In the genomic region with DNA sequence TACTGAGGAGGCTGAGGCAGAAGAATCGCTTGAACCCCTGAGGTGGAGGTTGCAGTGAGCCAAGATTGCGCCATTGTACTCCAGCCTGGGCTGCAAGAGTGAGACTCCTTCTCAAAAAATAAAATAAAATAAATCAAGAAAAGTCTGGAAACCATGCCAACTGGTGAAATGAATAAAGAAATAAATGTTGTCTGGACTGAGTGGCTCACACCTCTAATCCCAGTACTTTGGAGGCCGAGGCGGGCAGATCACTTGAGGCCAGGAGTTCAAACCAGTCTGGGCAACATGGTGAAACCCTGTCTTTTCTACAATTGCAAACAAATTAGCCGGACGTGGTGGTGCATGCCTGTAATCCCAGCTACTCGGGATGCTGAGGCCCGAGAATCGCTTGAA, we compare ENCODE assay signal across 8 cellular contexts. TPM values are rescaled to one million over a fixed set of nuclear protein-coding genes. Genes with fewer than 3 reads are reported as not detected.
A peak's percentile ranks its signal among the peaks of the same experiment; 100 is the strongest.
DNase-seq lines count a peak whose midpoint lies in the region; ATAC-seq and TF ChIP-seq lines count a peak whose summit lies in the region.

No MANE protein-coding gene starts in this region.

- H4K20me1 ChIP-seq in SK-N-SH (ENCODE audit: insufficient read depth): no peaks in the 10 kb centered on the region

- H3K4me3 ChIP-seq in GM12865 (ENCODE audit: low read depth, low read length): peak overlapping the region; percentile 81
- H3K4me3 ChIP-seq in SK-N-SH (ENCODE audit: low read depth in 2 of 2, low read length in 1 of 2): peak overlapping the region; percentile 51 to 98
- peak overlapping the region; percentile 63 for H3K4me3 ChIP-seq in fibroblast of mammary gland (ENCODE audit: control insufficient read depth, low read depth, low read length)
- peak overlapping the region; percentile 66 for H3K4me3 ChIP-seq in parathyroid adenoma (ENCODE audit: low read depth, low read length)
- no peak overlapping the region for H3K4me3 ChIP-seq in lower leg skin (ENCODE audit: low read depth, poor library complexity, severe bottlenecking)

- H3K79me2 ChIP-seq in SK-N-SH (ENCODE audit: insufficient read depth): peaks cover 12% of the 10 kb centered on the region
- H3K79me2 ChIP-seq in parathyroid adenoma: no peaks in the 10 kb centered on the region

- H3K27ac ChIP-seq in SK-N-SH (ENCODE audit: low read depth in 2 of 2, low read length in 1 of 2) (peak overlapping the region in 1 of 2 experiments; percentile 55; a peak in 2 of 4 replicates), parathyroid adenoma (peak overlapping the region; percentile 87)

- H2AFZ ChIP-seq in SK-N-SH (ENCODE audit: low read depth): peak overlapping the region; percentile 93
- peak overlapping the region; percentile 99 for H2AFZ ChIP-seq in parathyroid adenoma

- POLR2A ChIA-PET in SK-N-SH (lab: Yijun Ruan, JAX): interaction anchor here (0.7 to 2.1 kb wide), 3 partner anchors 48 to 204 kb away, joined by 3 to 18 read pairs (median 4); no protein-coding TSS in a partner anchor

- no peak for TF ChIP-seq EP300 in SK-N-SH (IDR thresholded peaks at IDR 0.05; ENCODE audit: borderline replicate concordance in 1 of 2, low read depth in 1 of 2, low read length in 1 of 2)

- TF ChIP-seq CTCF in GM12865 (IDR thresholded peaks at IDR 0.05; ENCODE audit: insufficient read depth, low read depth, low read length, missing control alignments): no peak
- no peak for TF ChIP-seq CTCF in SK-N-SH (IDR thresholded peaks at IDR 0.05)
- TF ChIP-seq CTCF in fibroblast of mammary gland (conservative IDR thresholded peaks at IDR 0.05; ENCODE audit: control insufficient read depth, insufficient read depth, low read depth, low read length): no peak
- TF ChIP-seq CTCF in parathyroid adenoma (IDR thresholded peaks at IDR 0.05): no peak
- no peak for TF ChIP-seq CTCF in lower leg skin (IDR thresholded peaks at IDR 0.05)

- H3K4me1 ChIP-seq in SK-N-SH (ENCODE audit: control insufficient read depth in 1 of 2, insufficient read depth in 2 of 2, low read depth in 1 of 2, low read length in 1 of 2): 0 out of 4 replicates have a peak, but pooled peaks cover 0 to 5% of the 10 kb centered on the region in 2 experiments
- peaks cover 6% of the 10 kb centered on the region for H3K4me1 ChIP-seq in parathyroid adenoma

- intact Hi-C loops in lower leg skin (cut with DNase I; ENCODE audit: low total_unique reads): no loop called here

- H3K9ac ChIP-seq in SK-N-SH: peak overlapping the region; percentile 82
- H3K9ac ChIP-seq in parathyroid adenoma: peak overlapping the region; percentile 12

- H3K9me3 ChIP-seq in SK-N-SH: no peaks in the 10 kb centered on the region
- no peaks in the 10 kb centered on the region for H3K9me3 ChIP-seq in parathyroid adenoma (ENCODE audit: control insufficient read depth, low read length)

- H3K4me2 ChIP-seq in SK-N-SH: peak overlapping the region; percentile 85
- peak overlapping the region; percentile 61 for H3K4me2 ChIP-seq in parathyroid adenoma (ENCODE audit: low read length)

- H3K36me3 ChIP-seq in SK-N-SH (replicated peaks in 1 of 2; ENCODE audit: control insufficient read depth in 1 of 2, insufficient read depth in 2 of 2, low read length in 1 of 2) (no peaks in the 10 kb centered on the region), parathyroid adenoma (ENCODE audit: control insufficient read depth, insufficient read depth, low read length) (no peaks in the 10 kb centered on the region)

- no peaks in the 10 kb centered on the region for H3K27me3 ChIP-seq in SK-N-SH (ENCODE audit: insufficient read depth)
- no peaks in the 10 kb centered on the region for H3K27me3 ChIP-seq in parathyroid adenoma (ENCODE audit: control insufficient read depth, insufficient read depth, low read length)

- TF ChIP-seq RAD21 in SK-N-SH (IDR thresholded peaks at IDR 0.05; ENCODE audit: low read length): no peak

- ATAC-seq in HG02840 (IDR thresholded peaks at IDR 0.05; ENCODE audit: low FRiP score, unreplicated experiment): no peak
- ATAC-seq in HG03469 (IDR thresholded peaks at IDR 0.05; ENCODE audit: unreplicated experiment): no peak

- H3K9me2 ChIP-seq in SK-N-SH: no peaks in the 10 kb centered on the region

- DNase-seq in GM12865 (ENCODE audit: low read depth): peak; percentile 22
- no peak for DNase-seq in SK-N-SH
- peak; percentile 11 for DNase-seq in fibroblast of mammary gland (ENCODE audit: low read depth)
- DNase-seq in GM19240 (ENCODE audit: insufficient read length, low spot score): no peak
- no peak for DNase-seq in lower leg skin (ENCODE audit: low spot score in 2 of 2)

- 90% methylated on average over 9 of the region's 9 CpGs for WGBS in SK-N-SH (ENCODE audit: low lambda C conversion rate)
- WGBS in lower leg skin, 2 donors: 73 to 76% methylated on average over 9 of the region's 9 CpGs

- TF ChIP-seq POLR2A in lower leg skin (IDR thresholded peaks at IDR 0.05): no peak

- CTCF ChIA-PET in SK-N-SH (lab: Yijun Ruan, JAX): interaction anchor here (0.6 to 1.9 kb wide), 24 partner anchors 8 to 280 kb away, joined by 3 to 14 read pairs (median 4); no protein-coding TSS in a partner anchor

- peaks cover 4% of the 10 kb centered on the region for H3F3A ChIP-seq in SK-N-SH (replicated peaks; ENCODE audit: insufficient read depth)

TF ChIP-seq in SK-N-SH, 30 proteins besides CTCF, POLR2A, EP300 and RAD21:
- TF ChIP-seq JUND (IDR thresholded peaks at IDR 0.05) (no peak), FOXJ3 (CRISPR knock-in tag; IDR thresholded peaks at IDR 0.05) (no peak), NRF1 (IDR thresholded peaks at IDR 0.05; ENCODE audit: low read depth, low read length) (no peak), GABPA (IDR thresholded peaks at IDR 0.05; ENCODE audit: low read depth) (no peak), TAF1 (IDR thresholded peaks at IDR 0.05; ENCODE audit: borderline replicate concordance, low read depth, low read length) (no peak), YY1 (IDR thresholded peaks at IDR 0.05; ENCODE audit: low read depth) (no peak), FOSL2 (IDR thresholded peaks at IDR 0.05; ENCODE audit: borderline replicate concordance, low read depth) (no peak), NFIC (IDR thresholded peaks at IDR 0.05; ENCODE audit: borderline replicate concordance) (no peak), SMC3 (IDR thresholded peaks at IDR 0.05; ENCODE audit: low read depth, low read length) (no peak)
- TF ChIP-seq, protein P1, sequence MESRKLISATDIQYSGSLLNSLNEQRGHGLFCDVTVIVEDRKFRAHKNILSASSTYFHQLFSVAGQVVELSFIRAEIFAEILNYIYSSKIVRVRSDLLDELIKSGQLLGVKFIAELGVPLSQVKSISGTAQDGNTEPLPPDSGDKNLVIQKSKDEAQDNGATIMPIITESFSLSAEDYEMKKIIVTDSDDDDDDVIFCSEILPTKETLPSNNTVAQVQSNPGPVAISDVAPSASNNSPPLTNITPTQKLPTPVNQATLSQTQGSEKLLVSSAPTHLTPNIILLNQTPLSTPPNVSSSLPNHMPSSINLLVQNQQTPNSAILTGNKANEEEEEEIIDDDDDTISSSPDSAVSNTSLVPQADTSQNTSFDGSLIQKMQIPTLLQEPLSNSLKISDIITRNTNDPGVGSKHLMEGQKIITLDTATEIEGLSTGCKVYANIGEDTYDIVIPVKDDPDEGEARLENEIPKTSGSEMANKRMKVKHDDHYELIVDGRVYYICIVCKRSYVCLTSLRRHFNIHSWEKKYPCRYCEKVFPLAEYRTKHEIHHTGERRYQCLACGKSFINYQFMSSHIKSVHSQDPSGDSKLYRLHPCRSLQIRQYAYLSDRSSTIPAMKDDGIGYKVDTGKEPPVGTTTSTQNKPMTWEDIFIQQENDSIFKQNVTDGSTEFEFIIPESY (IDR thresholded peaks at IDR 0.05; ENCODE audit: borderline replicate concordance, low read depth): no peak
- TF ChIP-seq, protein P2, sequence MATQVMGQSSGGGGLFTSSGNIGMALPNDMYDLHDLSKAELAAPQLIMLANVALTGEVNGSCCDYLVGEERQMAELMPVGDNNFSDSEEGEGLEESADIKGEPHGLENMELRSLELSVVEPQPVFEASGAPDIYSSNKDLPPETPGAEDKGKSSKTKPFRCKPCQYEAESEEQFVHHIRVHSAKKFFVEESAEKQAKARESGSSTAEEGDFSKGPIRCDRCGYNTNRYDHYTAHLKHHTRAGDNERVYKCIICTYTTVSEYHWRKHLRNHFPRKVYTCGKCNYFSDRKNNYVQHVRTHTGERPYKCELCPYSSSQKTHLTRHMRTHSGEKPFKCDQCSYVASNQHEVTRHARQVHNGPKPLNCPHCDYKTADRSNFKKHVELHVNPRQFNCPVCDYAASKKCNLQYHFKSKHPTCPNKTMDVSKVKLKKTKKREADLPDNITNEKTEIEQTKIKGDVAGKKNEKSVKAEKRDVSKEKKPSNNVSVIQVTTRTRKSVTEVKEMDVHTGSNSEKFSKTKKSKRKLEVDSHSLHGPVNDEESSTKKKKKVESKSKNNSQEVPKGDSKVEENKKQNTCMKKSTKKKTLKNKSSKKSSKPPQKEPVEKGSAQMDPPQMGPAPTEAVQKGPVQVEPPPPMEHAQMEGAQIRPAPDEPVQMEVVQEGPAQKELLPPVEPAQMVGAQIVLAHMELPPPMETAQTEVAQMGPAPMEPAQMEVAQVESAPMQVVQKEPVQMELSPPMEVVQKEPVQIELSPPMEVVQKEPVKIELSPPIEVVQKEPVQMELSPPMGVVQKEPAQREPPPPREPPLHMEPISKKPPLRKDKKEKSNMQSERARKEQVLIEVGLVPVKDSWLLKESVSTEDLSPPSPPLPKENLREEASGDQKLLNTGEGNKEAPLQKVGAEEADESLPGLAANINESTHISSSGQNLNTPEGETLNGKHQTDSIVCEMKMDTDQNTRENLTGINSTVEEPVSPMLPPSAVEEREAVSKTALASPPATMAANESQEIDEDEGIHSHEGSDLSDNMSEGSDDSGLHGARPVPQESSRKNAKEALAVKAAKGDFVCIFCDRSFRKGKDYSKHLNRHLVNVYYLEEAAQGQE (IDR thresholded peaks at IDR 0.05; ENCODE audit: low read depth, low read length): no peak

RNA-seq across cellular contexts. Expression of a gene that starts 0.7 kb away (rescaled TPM):
- polyA plus RNA-seq in SK-N-SH (2012; rRNA removed): 10.4 and 10.9 TPM in 2 replicates
- polyA plus RNA-seq in SK-N-SH (2012; cell fraction: cytosol; rRNA removed): 7.0 and 8.0 TPM in 2 replicates
- polyA plus RNA-seq in SK-N-SH (2012; cell fraction: nucleus; rRNA removed): 54.8 and 61.1 TPM in 2 replicates
- 1 to 10 TPM; 2.7 to 8.2 (median 5.6) TPM for total RNA-seq in lower leg skin

Comparison
In these comparisons a context has a peak if more than half of its experiments do, and no peak if none do; other contexts are left out.
1. DNase-seq: peak in GM12865 (single experiment) and fibroblast of mammary gland (single experiment); none in SK-N-SH (single experiment), GM19240 (single experiment) and lower leg skin (0 of 2).